ENCODE assay signal across 8 cellular contexts in the genomic region with DNA sequence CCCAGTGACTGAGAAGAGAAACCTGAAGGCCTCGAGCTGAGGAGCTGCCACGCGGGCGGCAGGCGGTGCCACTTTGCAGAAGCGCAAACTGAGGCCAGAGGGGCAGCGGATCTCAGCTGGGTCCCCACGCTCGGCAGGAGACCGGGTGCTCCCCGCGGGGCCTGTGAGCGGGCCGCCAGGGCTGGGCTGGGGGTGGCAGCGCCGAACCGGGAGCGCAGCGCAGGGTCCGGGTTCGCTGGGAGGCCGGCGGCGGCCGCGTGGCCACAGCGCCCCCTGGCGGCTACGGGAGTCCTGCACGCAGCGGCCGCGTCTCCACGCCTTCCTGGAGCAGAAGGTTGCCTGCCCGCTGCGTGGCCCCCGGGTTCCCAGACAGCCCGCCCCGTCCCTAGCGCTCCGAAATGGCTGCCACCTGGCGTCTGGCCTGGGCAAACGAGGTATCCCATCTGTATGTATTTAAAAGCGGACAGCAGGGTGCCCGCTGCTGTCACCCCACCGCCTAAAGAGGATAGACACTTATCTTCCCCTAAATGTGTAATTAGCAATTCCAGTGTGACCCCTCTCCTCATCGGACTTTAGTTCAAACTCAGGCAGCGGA.
DNase-seq lines count a peak whose midpoint lies in the region; ATAC-seq and TF ChIP-seq lines count a peak whose summit lies in the region.

No MANE protein-coding gene starts in this region.

- no peaks in the 10 kb centered on the region for H3K36me3 Mint-ChIP-seq in activated T-cell treated with anti-CD3 and anti-CD28 coated beads, Interleukin-2, amount 50 U/mL, for 24 hours (ENCODE audit: low read depth)
- no peaks in the 10 kb centered on the region for H3K36me3 Mint-ChIP-seq in natural killer cell

- TF ChIP-seq CTCF in OCI-LY1 (IDR thresholded peaks at IDR 0.05; ENCODE audit: low read length), result peak; percentile 80
- TF ChIP-seq CTCF in natural killer cell (IDR thresholded peaks at IDR 0.05), result peak; percentile 93

- intact Hi-C loops in natural killer cell (cut with micrococcal nuclease), result no loop called here

- H3K9ac ChIP-seq in OCI-LY1 (ENCODE audit: low read length) (no peak overlapping the region), stomach smooth muscle (ENCODE audit: low read length in 2 of 2) (peak overlapping the region in 1 of 2 donors; percentile 42)

- H3K27me3 ChIP-seq in OCI-LY1 (ENCODE audit: insufficient read depth, low read length) (no peaks in the 10 kb centered on the region), stomach smooth muscle (ENCODE audit: control insufficient read depth in 1 of 2, insufficient read depth in 2 of 2, low read length in 2 of 2) (no peaks in the 10 kb centered on the region)

- H3K4me3 Mint-ChIP-seq in activated T-cell treated with anti-CD3 and anti-CD28 coated beads, Interleukin-2, amount 50 U/mL, for 24 hours, result no peak overlapping the region
- H3K4me3 Mint-ChIP-seq in natural killer cell, result no peak overlapping the region

- peaks cover 63% of the 10 kb centered on the region for H3K27me3 Mint-ChIP-seq in activated T-cell treated with anti-CD3 and anti-CD28 coated beads, Interleukin-2, amount 50 U/mL, for 24 hours
- H3K27me3 Mint-ChIP-seq in natural killer cell (ENCODE audit: low read depth in 2 of 2), result peaks cover 8 to 19% of the 10 kb centered on the region in 2 donors

- H3K4me3 ChIP-seq in OCI-LY1 (ENCODE audit: low read depth, low read length, poor library complexity, severe bottlenecking) (no peak overlapping the region), stomach smooth muscle (ENCODE audit: low read length in 2 of 2) (peak overlapping the region; percentile 55 to 69)

- peak overlapping the region; percentile 43; the same call in 1 of the 2 replicates for H3K4me2 ChIP-seq in OCI-LY1 (ENCODE audit: low read length)

- no peaks in the 10 kb centered on the region for H3K9me3 Mint-ChIP-seq in activated T-cell treated with anti-CD3 and anti-CD28 coated beads, Interleukin-2, amount 50 U/mL, for 24 hours
- H3K9me3 Mint-ChIP-seq in natural killer cell, result no peaks in the 10 kb centered on the region

- H3K9me3 ChIP-seq in OCI-LY1 (ENCODE audit: low read length), result no peaks in the 10 kb centered on the region
- H3K9me3 ChIP-seq in stomach smooth muscle (ENCODE audit: control insufficient read depth in 2 of 2, low read length in 2 of 2), result no peaks in the 10 kb centered on the region

- H3K4me1 Mint-ChIP-seq in activated T-cell treated with anti-CD3 and anti-CD28 coated beads, Interleukin-2, amount 50 U/mL, for 24 hours (ENCODE audit: low read depth), result peaks cover 14% of the 10 kb centered on the region
- H3K4me1 Mint-ChIP-seq in natural killer cell, result peaks cover 0 to 20% of the 10 kb centered on the region in 2 donors

- no peak overlapping the region for H3K27ac Mint-ChIP-seq in activated T-cell treated with anti-CD3 and anti-CD28 coated beads, Interleukin-2, amount 50 U/mL, for 24 hours
- H3K27ac Mint-ChIP-seq in natural killer cell, result no peak overlapping the region

- peak; percentile 84 for ATAC-seq in HG03432 (IDR thresholded peaks at IDR 0.05; ENCODE audit: unreplicated experiment)
- peak; percentile 50 to 91 (median 74) for ATAC-seq in natural killer cell

- H3F3A ChIP-seq in OCI-LY1 (ENCODE audit: insufficient read depth, low read length), result no peaks in the 10 kb centered on the region

- H3K27ac ChIP-seq in OCI-LY1 (ENCODE audit: low read depth, low read length, poor library complexity, severe bottlenecking) (no peak overlapping the region), stomach smooth muscle (ENCODE audit: low read length) (no peak overlapping the region)

- no peaks in the 10 kb centered on the region for H3K36me3 ChIP-seq in OCI-LY1 (ENCODE audit: insufficient read depth, low read length)
- H3K36me3 ChIP-seq in stomach smooth muscle (ENCODE audit: control insufficient read depth in 2 of 2, insufficient read depth in 2 of 2, low read length in 2 of 2), result no peaks in the 10 kb centered on the region

- DNase-seq in NCI-H2081 (lab: John Stamatoyannopoulos, UW), result peak; percentile 22 to 58
- no peak for DNase-seq in NCI-H2081 treated with DMSO at 0.1 percent for 48 hours (lab: John Stamatoyannopoulos, UW)
- peak; percentile 79 for DNase-seq in activated T-cell treated with anti-CD3 and anti-CD28 coated beads, Interleukin-2, amount 50 U/mL, for 24 hours
- peak; percentile 45 for DNase-seq in fibroblast of gingiva (ENCODE audit: low read depth)
- peak; percentile 65 for DNase-seq in natural killer cell

- H3K79me2 ChIP-seq in OCI-LY1 (ENCODE audit: insufficient read depth, low read length), result no peaks in the 10 kb centered on the region

- H3K4me1 ChIP-seq in OCI-LY1 (ENCODE audit: insufficient read depth, low read length, severe bottlenecking) (no peaks in the 10 kb centered on the region), stomach smooth muscle (ENCODE audit: control insufficient read depth, insufficient read depth, low read length) (peaks cover 17% of the 10 kb centered on the region)

- no peaks in the 10 kb centered on the region for H4K20me1 ChIP-seq in OCI-LY1 (ENCODE audit: insufficient read depth, low read length)

- no peaks in the 10 kb centered on the region for H3K9me2 ChIP-seq in OCI-LY1 (ENCODE audit: low read depth, low read length)

- H2AFZ ChIP-seq in OCI-LY1 (ENCODE audit: low read length), result no peak overlapping the region
